1 cellular context compared by ENCODE assay signal in genomic region chr3:152268501-152269422, GRCh38.
TF ChIP-seq lines count a peak whose summit lies in the region.

Gene MBNL1 (plus strand): TSS chr3:152268929. CDS start chr3:152300194, 31,265 bp downstream.

TF ChIP-seq in HepG2, 621 proteins besides CTCF, POLR2A, EP300 and RAD21 (continued from another document and continues in another):
- peak; percentile 78; the same call in 1 of the 2 replicates for TF ChIP-seq THAP8 (CRISPR knock-in tag; IDR thresholded peaks at IDR 0.05; ENCODE audit: borderline replicate concordance)
- peak; percentile 33; the same call in 1 of the 2 replicates for TF ChIP-seq ELF1 (CRISPR knock-in tag; IDR thresholded peaks at IDR 0.05)
- TF ChIP-seq ZSCAN31 (CRISPR knock-in tag; IDR thresholded peaks at IDR 0.05; ENCODE audit: low read depth), result peak; percentile 53
- TF ChIP-seq ZBTB25 (CRISPR knock-in tag; IDR thresholded peaks at IDR 0.05), result no peak
- peak; percentile 24; the same call in 1 of the 2 replicates for TF ChIP-seq IRF2 (CRISPR knock-in tag; IDR thresholded peaks at IDR 0.05)
- TF ChIP-seq NR2C2 (CRISPR knock-in tag; IDR thresholded peaks at IDR 0.05; ENCODE audit: borderline replicate concordance), result no peak
- TF ChIP-seq, protein P1, sequence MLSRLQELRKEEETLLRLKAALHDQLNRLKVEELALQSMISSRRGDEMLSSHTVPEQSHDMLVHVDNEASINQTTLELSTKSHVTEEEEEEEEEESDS (CRISPR knock-in tag; IDR thresholded peaks at IDR 0.05; ENCODE audit: borderline replicate concordance), result 0 out of 2 replicates have a peak, but pooled peaks have one; percentile 34
- TF ChIP-seq, protein P2, sequence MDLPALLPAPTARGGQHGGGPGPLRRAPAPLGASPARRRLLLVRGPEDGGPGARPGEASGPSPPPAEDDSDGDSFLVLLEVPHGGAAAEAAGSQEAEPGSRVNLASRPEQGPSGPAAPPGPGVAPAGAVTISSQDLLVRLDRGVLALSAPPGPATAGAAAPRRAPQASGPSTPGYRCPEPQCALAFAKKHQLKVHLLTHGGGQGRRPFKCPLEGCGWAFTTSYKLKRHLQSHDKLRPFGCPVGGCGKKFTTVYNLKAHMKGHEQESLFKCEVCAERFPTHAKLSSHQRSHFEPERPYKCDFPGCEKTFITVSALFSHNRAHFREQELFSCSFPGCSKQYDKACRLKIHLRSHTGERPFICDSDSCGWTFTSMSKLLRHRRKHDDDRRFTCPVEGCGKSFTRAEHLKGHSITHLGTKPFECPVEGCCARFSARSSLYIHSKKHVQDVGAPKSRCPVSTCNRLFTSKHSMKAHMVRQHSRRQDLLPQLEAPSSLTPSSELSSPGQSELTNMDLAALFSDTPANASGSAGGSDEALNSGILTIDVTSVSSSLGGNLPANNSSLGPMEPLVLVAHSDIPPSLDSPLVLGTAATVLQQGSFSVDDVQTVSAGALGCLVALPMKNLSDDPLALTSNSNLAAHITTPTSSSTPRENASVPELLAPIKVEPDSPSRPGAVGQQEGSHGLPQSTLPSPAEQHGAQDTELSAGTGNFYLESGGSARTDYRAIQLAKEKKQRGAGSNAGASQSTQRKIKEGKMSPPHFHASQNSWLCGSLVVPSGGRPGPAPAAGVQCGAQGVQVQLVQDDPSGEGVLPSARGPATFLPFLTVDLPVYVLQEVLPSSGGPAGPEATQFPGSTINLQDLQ (CRISPR knock-in tag; IDR thresholded peaks at IDR 0.05), result no peak; the same call in 1 of the 2 replicates
- peak; percentile 53; the same call in 1 of the 2 replicates for TF ChIP-seq ZNF746 (CRISPR knock-in tag; IDR thresholded peaks at IDR 0.05)
- TF ChIP-seq, protein P3, sequence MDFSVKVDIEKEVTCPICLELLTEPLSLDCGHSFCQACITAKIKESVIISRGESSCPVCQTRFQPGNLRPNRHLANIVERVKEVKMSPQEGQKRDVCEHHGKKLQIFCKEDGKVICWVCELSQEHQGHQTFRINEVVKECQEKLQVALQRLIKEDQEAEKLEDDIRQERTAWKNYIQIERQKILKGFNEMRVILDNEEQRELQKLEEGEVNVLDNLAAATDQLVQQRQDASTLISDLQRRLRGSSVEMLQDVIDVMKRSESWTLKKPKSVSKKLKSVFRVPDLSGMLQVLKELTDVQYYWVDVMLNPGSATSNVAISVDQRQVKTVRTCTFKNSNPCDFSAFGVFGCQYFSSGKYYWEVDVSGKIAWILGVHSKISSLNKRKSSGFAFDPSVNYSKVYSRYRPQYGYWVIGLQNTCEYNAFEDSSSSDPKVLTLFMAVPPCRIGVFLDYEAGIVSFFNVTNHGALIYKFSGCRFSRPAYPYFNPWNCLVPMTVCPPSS (IDR thresholded peaks at IDR 0.05), result no peak
- TF ChIP-seq ATF7 (IDR thresholded peaks at IDR 0.05), result no peak
- no peak for TF ChIP-seq ATF7 (CRISPR knock-in tag; IDR thresholded peaks at IDR 0.05)
- TF ChIP-seq, protein P4, sequence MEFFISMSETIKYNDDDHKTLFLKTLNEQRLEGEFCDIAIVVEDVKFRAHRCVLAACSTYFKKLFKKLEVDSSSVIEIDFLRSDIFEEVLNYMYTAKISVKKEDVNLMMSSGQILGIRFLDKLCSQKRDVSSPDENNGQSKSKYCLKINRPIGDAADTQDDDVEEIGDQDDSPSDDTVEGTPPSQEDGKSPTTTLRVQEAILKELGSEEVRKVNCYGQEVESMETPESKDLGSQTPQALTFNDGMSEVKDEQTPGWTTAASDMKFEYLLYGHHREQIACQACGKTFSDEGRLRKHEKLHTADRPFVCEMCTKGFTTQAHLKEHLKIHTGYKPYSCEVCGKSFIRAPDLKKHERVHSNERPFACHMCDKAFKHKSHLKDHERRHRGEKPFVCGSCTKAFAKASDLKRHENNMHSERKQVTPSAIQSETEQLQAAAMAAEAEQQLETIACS (CRISPR knock-in tag; IDR thresholded peaks at IDR 0.05), result no peak
- TF ChIP-seq, protein P5, sequence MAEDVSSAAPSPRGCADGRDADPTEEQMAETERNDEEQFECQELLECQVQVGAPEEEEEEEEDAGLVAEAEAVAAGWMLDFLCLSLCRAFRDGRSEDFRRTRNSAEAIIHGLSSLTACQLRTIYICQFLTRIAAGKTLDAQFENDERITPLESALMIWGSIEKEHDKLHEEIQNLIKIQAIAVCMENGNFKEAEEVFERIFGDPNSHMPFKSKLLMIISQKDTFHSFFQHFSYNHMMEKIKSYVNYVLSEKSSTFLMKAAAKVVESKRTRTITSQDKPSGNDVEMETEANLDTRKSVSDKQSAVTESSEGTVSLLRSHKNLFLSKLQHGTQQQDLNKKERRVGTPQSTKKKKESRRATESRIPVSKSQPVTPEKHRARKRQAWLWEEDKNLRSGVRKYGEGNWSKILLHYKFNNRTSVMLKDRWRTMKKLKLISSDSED (CRISPR knock-in tag; IDR thresholded peaks at IDR 0.05), result no peak
- no peak; the same call in 1 of the 2 replicates for TF ChIP-seq ZMYM2 (CRISPR knock-in tag; IDR thresholded peaks at IDR 0.05)
- 0 out of 2 replicates have a peak, but pooled peaks have one; percentile 68 for TF ChIP-seq ZNF773 (CRISPR knock-in tag; IDR thresholded peaks at IDR 0.05; ENCODE audit: borderline replicate concordance)
- TF ChIP-seq ZNF839 (CRISPR knock-in tag; IDR thresholded peaks at IDR 0.05; ENCODE audit: borderline replicate concordance), result no peak
- no peak for TF ChIP-seq ZNF546 (CRISPR knock-in tag; conservative IDR thresholded peaks at IDR 0.05)
- TF ChIP-seq TARDBP (CRISPR knock-in tag; IDR thresholded peaks at IDR 0.05), result peak; percentile 51; the same call in 1 of the 2 replicates
- no peak for TF ChIP-seq ZNF775 (CRISPR knock-in tag; IDR thresholded peaks at IDR 0.05; ENCODE audit: borderline replicate concordance)
- TF ChIP-seq, protein P6, sequence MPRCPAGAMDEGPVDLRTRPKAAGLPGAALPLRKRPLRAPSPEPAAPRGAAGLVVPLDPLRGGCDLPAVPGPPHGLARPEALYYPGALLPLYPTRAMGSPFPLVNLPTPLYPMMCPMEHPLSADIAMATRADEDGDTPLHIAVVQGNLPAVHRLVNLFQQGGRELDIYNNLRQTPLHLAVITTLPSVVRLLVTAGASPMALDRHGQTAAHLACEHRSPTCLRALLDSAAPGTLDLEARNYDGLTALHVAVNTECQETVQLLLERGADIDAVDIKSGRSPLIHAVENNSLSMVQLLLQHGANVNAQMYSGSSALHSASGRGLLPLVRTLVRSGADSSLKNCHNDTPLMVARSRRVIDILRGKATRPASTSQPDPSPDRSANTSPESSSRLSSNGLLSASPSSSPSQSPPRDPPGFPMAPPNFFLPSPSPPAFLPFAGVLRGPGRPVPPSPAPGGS (CRISPR knock-in tag; IDR thresholded peaks at IDR 0.05), result peak; percentile 74; the same call in 1 of the 2 replicates
- TF ChIP-seq, protein P7, sequence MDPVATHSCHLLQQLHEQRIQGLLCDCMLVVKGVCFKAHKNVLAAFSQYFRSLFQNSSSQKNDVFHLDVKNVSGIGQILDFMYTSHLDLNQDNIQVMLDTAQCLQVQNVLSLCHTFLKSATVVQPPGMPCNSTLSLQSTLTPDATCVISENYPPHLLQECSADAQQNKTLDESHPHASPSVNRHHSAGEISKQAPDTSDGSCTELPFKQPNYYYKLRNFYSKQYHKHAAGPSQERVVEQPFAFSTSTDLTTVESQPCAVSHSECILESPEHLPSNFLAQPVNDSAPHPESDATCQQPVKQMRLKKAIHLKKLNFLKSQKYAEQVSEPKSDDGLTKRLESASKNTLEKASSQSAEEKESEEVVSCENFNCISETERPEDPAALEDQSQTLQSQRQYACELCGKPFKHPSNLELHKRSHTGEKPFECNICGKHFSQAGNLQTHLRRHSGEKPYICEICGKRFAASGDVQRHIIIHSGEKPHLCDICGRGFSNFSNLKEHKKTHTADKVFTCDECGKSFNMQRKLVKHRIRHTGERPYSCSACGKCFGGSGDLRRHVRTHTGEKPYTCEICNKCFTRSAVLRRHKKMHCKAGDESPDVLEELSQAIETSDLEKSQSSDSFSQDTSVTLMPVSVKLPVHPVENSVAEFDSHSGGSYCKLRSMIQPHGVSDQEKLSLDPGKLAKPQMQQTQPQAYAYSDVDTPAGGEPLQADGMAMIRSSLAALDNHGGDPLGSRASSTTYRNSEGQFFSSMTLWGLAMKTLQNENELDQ (CRISPR knock-in tag; IDR thresholded peaks at IDR 0.05; ENCODE audit: borderline replicate concordance), result no peak
- TF ChIP-seq PCBP1 (IDR thresholded peaks at IDR 0.05; ENCODE audit: borderline replicate concordance, low read depth, low read length), result no peak
- peak; percentile 73 for TF ChIP-seq ZMAT3 (CRISPR knock-in tag; conservative IDR thresholded peaks at IDR 0.05)
- 0 out of 2 replicates have a peak, but pooled peaks have one; percentile 30 for TF ChIP-seq SIX4 (CRISPR knock-in tag; IDR thresholded peaks at IDR 0.05)
- TF ChIP-seq ZFP91 (CRISPR knock-in tag; IDR thresholded peaks at IDR 0.05; ENCODE audit: borderline replicate concordance), result peak; percentile 66
- peak; percentile 87 for TF ChIP-seq KDM5B (CRISPR knock-in tag; IDR thresholded peaks at IDR 0.05; ENCODE audit: borderline replicate concordance)
- TF ChIP-seq, protein P8, sequence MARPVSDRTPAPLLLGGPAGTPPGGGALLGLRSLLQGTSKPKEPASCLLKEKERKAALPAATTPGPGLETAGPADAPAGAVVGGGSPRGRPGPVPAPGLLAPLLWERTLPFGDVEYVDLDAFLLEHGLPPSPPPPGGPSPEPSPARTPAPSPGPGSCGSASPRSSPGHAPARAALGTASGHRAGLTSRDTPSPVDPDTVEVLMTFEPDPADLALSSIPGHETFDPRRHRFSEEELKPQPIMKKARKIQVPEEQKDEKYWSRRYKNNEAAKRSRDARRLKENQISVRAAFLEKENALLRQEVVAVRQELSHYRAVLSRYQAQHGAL (CRISPR knock-in tag; IDR thresholded peaks at IDR 0.05; ENCODE audit: not compliant biosample characterization), result no peak
- TF ChIP-seq MIXL1 (CRISPR knock-in tag; IDR thresholded peaks at IDR 0.05), result no peak
- TF ChIP-seq SP140L (CRISPR knock-in tag; IDR thresholded peaks at IDR 0.05; ENCODE audit: borderline replicate concordance), result no peak
- TF ChIP-seq IKZF4 (CRISPR knock-in tag; IDR thresholded peaks at IDR 0.05; ENCODE audit: borderline replicate concordance, low read depth, not compliant biosample characterization), result peak; percentile 65
- peak; percentile 73 for TF ChIP-seq SAP130 (CRISPR knock-in tag; IDR thresholded peaks at IDR 0.05; ENCODE audit: low read depth)
- no peak for TF ChIP-seq NR2F6 (IDR thresholded peaks at IDR 0.05)
- TF ChIP-seq NR2F6 (CRISPR knock-in tag; IDR thresholded peaks at IDR 0.05), result no peak
- no peak for TF ChIP-seq ZNF691 (CRISPR knock-in tag; IDR thresholded peaks at IDR 0.05; ENCODE audit: borderline replicate concordance, low read depth)
- peak; percentile 47; the same call in 1 of the 2 replicates for TF ChIP-seq RNF219 (CRISPR knock-in tag; IDR thresholded peaks at IDR 0.05)
- TF ChIP-seq ZNF260 (CRISPR knock-in tag; IDR thresholded peaks at IDR 0.05; ENCODE audit: borderline replicate concordance, low read depth), result no peak
- TF ChIP-seq SMAD9 (CRISPR knock-in tag; IDR thresholded peaks at IDR 0.05), result no peak; the same call in 1 of the 2 replicates
